ENCODE assay signal across 10 cellular contexts in genomic region chr5:158812381-158812780, GRCh38.
DNase-seq lines count a peak whose midpoint lies in the region; ATAC-seq and TF ChIP-seq lines count a peak whose summit lies in the region.
"Had no signal": no experiment of that assay in that cellular context is flagged by ENCODE, and none has a peak within 500 bp of the region (broad histone marks: within the 10 kb centered on the region; RNA-seq: fewer than 3 reads in every experiment).

No MANE protein-coding gene starts in this region.

- H4K20me1 ChIP-seq in GM23338 (replicated peaks; ENCODE audit: insufficient read depth) (no peaks in the 10 kb centered on the region), GM23248 (ENCODE audit: insufficient read depth) (no peaks in the 10 kb centered on the region)

- H3K27ac Mint-ChIP-seq in GM23338 (no peak overlapping the region), T-cell (peak overlapping the region; percentile 41 to 88)
- no peak overlapping the region for H3K27ac Mint-ChIP-seq in central memory CD8-positive, alpha-beta T cell (ENCODE audit: low read depth)
- peak overlapping the region; percentile 65 for H3K27ac Mint-ChIP-seq in stimulated activated naive CD8-positive, alpha-beta T cell treated with anti-CD3 and anti-CD28 coated beads, Interleukin-15, Interleukin-2, amounts not matched to agents 100 ng/mL and 50 ng/mL, for 24 hours

- WGBS in GM23248 (ENCODE audit: low coverage in 1 of 2, low lambda C conversion rate in 2 of 2, missing lambda C conversion rate in 2 of 2), 2 experiments, result 67 to 76% methylated on average over 6 of the region's 6 CpGs

- H3K9me3 Mint-ChIP-seq in GM23338 (peaks cover 7% of the 10 kb centered on the region), T-cell (peaks cover 2 to 12% (median 6%) of the 10 kb centered on the region in 3 donors)
- H3K9me3 Mint-ChIP-seq in central memory CD8-positive, alpha-beta T cell, result peaks cover 1% of the 10 kb centered on the region
- H3K9me3 Mint-ChIP-seq in stimulated activated naive CD8-positive, alpha-beta T cell treated with anti-CD3 and anti-CD28 coated beads, Interleukin-15, Interleukin-2, amounts not matched to agents 100 ng/mL and 50 ng/mL, for 24 hours, result no peaks in the 10 kb centered on the region

- in situ Hi-C loops in GM23248 (cut with MboI), result no loop called here

- H3K4me2 ChIP-seq in GM23338 (peak overlapping the region; percentile 54), GM23248 (ENCODE audit: unreplicated experiment) (no peak overlapping the region)

- no peaks in the 10 kb centered on the region for H3K9me3 ChIP-seq in GM23248 (ENCODE audit: low read depth)

- H3K27me3 ChIP-seq in GM23338 (ENCODE audit: insufficient read depth) (no peaks in the 10 kb centered on the region), GM23248 (replicated peaks; ENCODE audit: insufficient read depth) (no peaks in the 10 kb centered on the region)

- H3K9me2 ChIP-seq in GM23338 (ENCODE audit: insufficient read depth) (no peaks in the 10 kb centered on the region), GM23248 (ENCODE audit: insufficient read depth) (no peaks in the 10 kb centered on the region)

- H3K4me1 ChIP-seq in GM23338 (ENCODE audit: insufficient read depth) (peaks cover 18% of the 10 kb centered on the region), GM23248 (ENCODE audit: insufficient read depth) (peaks cover 14% of the 10 kb centered on the region)
- H3K4me1 ChIP-seq: parathyroid adenoma had no signal

- ATAC-seq in GM23338 (peak; percentile 60), T-cell (replicated peaks in 1 of 4) (peak; percentile 86 to 99 (median 97))
- ATAC-seq in central memory CD8-positive, alpha-beta T cell (replicated peaks; ENCODE audit: extremely low read depth, poor library complexity, severe bottlenecking), result peak; percentile 32

- CTCF ChIA-PET in GM10248 (lab: Yijun Ruan, JAX), result interaction anchor here (1.0 to 2.5 kb wide), 6 partner anchors 10 to 41 kb away, joined by 3 to 9 read pairs (median 4); no protein-coding TSS in a partner anchor
- CTCF ChIA-PET in T-cell (lab: Charles Lee), result no interaction called here

- H2AFZ ChIP-seq in GM23338 (peak overlapping the region; percentile 94), GM23248 (no peak overlapping the region)
- H2AFZ ChIP-seq: parathyroid adenoma had no signal

- H3K36me3 Mint-ChIP-seq in GM23338 (ENCODE audit: low read depth) (peaks cover 2% of the 10 kb centered on the region; the same call in 2 of the 3 replicates), T-cell (no peaks in the 10 kb centered on the region)
- peaks cover 3% of the 10 kb centered on the region for H3K36me3 Mint-ChIP-seq in central memory CD8-positive, alpha-beta T cell (ENCODE audit: insufficient read depth)
- no peaks in the 10 kb centered on the region for H3K36me3 Mint-ChIP-seq in stimulated activated naive CD8-positive, alpha-beta T cell treated with anti-CD3 and anti-CD28 coated beads, Interleukin-15, Interleukin-2, amounts not matched to agents 100 ng/mL and 50 ng/mL, for 24 hours (ENCODE audit: low read depth)
- H3K36me3 Mint-ChIP-seq: brain had no signal

- H3K4me3 ChIP-seq in GM23338 (peak overlapping the region; percentile 27; the same call in 1 of the 2 replicates), GM23248 (no peak overlapping the region)

- H3K27me3 Mint-ChIP-seq in GM23338 (ENCODE audit: insufficient read depth, low read depth, poor library complexity) (no peaks in the 10 kb centered on the region), T-cell (no peaks in the 10 kb centered on the region)
- H3K27me3 Mint-ChIP-seq in central memory CD8-positive, alpha-beta T cell, result peaks cover 16% of the 10 kb centered on the region
- H3K27me3 Mint-ChIP-seq in stimulated activated naive CD8-positive, alpha-beta T cell treated with anti-CD3 and anti-CD28 coated beads, Interleukin-15, Interleukin-2, amounts not matched to agents 100 ng/mL and 50 ng/mL, for 24 hours, result no peaks in the 10 kb centered on the region

- POLR2A ChIA-PET in GM10248 (lab: Yijun Ruan, JAX) (no interaction called here), T-cell (lab: Charles Lee) (interaction anchor here in 1 of 2 donors (0.5 to 0.6 kb wide), 2 partner anchors 281 to 1201 kb away, joined by 3 read pairs; no protein-coding TSS in a partner anchor)

- H3K27ac ChIP-seq in GM23338 (ENCODE audit: low read depth) (no peak overlapping the region), GM23248 (no peak overlapping the region)
- H3K27ac ChIP-seq: parathyroid adenoma had no signal

- H3F3A ChIP-seq in GM23338 (replicated peaks; ENCODE audit: low read depth), result no peaks in the 10 kb centered on the region
- peaks cover 13% of the 10 kb centered on the region for H3F3A ChIP-seq in GM23248 (ENCODE audit: insufficient read depth)

- no peak overlapping the region for H3K4me3 Mint-ChIP-seq in GM23338
- H3K4me3 Mint-ChIP-seq in T-cell, result peak overlapping the region in 2 of 3 donors; percentile 25 to 59
- H3K4me3 Mint-ChIP-seq in central memory CD8-positive, alpha-beta T cell, result no peak overlapping the region
- H3K4me3 Mint-ChIP-seq in stimulated activated naive CD8-positive, alpha-beta T cell treated with anti-CD3 and anti-CD28 coated beads, Interleukin-15, Interleukin-2, amounts not matched to agents 100 ng/mL and 50 ng/mL, for 24 hours, result peak overlapping the region; percentile 9
- H3K4me3 Mint-ChIP-seq: brain had no signal

- no peak overlapping the region for H3K9ac ChIP-seq in GM23248
- H3K9ac ChIP-seq: parathyroid adenoma had no signal

- H3K36me3 ChIP-seq in GM23338 (ENCODE audit: insufficient read depth) (no peaks in the 10 kb centered on the region), GM23248 (ENCODE audit: low read depth) (no peaks in the 10 kb centered on the region)

- DNase-seq in GM10248 (ENCODE audit: extremely low spot score) (peak; percentile 19), GM23338 (ENCODE audit: low spot score) (peak; percentile 44), T-cell (peak; percentile 25 to 77 (median 57)), GM23248 (no peak), medulla oblongata (ENCODE audit: extremely low spot score) (no peak), NCI-H2196 treated with DMSO at 0.1 percent for 48 hours (lab: John Stamatoyannopoulos, UW; ENCODE audit: unreplicated experiment) (no peak)
- DNase-seq in central memory CD8-positive, alpha-beta T cell (ENCODE audit: low spot score in 2 of 2), result no peak

- TF ChIP-seq CTCF in GM10248 (IDR thresholded peaks at IDR 0.05; ENCODE audit: control extremely low read depth, extremely low read depth, low read depth, missing control alignments) (no peak), GM23338 (conservative IDR thresholded peaks at IDR 0.05; ENCODE audit: low read depth in 2 of 2) (no peak)

- H3K4me1 Mint-ChIP-seq in GM23338 (peaks cover 30% of the 10 kb centered on the region), T-cell (peaks cover 32 to 39% (median 38%) of the 10 kb centered on the region in 3 donors)
- no peaks in the 10 kb centered on the region for H3K4me1 Mint-ChIP-seq in central memory CD8-positive, alpha-beta T cell
- H3K4me1 Mint-ChIP-seq in stimulated activated naive CD8-positive, alpha-beta T cell treated with anti-CD3 and anti-CD28 coated beads, Interleukin-15, Interleukin-2, amounts not matched to agents 100 ng/mL and 50 ng/mL, for 24 hours (ENCODE audit: low read depth), result peaks cover 52% of the 10 kb centered on the region

- H3K79me2 ChIP-seq in GM23338 (replicated peaks; ENCODE audit: insufficient read depth) (no peaks in the 10 kb centered on the region), GM23248 (ENCODE audit: insufficient read depth) (no peaks in the 10 kb centered on the region; the same call in 1 of the 2 replicates)
- H3K79me2 ChIP-seq: parathyroid adenoma had no signal

TF ChIP-seq in GM23338, 12 proteins besides CTCF, POLR2A, EP300 and RAD21 (continues in another document):
- TF ChIP-seq JUNB (IDR thresholded peaks at IDR 0.05; ENCODE audit: unreplicated experiment) (no peak), EZH2phosphoT487 (IDR thresholded peaks at IDR 0.05; ENCODE audit: unreplicated experiment) (no peak), ZNF114 (CRISPR knock-in tag; IDR thresholded peaks at IDR 0.05) (no peak), EZH2 (IDR thresholded peaks at IDR 0.05; ENCODE audit: low read depth, unreplicated experiment) (no peak)

Comparison
In these comparisons a context has a peak if more than half of its experiments do, and no peak if none do; other contexts are left out.
1. DNase-seq: peak in GM10248 (single experiment), GM23338 (single experiment) and T-cell (34 of 34); none in central memory CD8-positive, alpha-beta T cell (0 of 2), GM23248 (single experiment), medulla oblongata (single experiment) and NCI-H2196 treated with DMSO at 0.1 percent for 48 hours (single experiment).
2. ATAC-seq: peak in every context shown above with its lines; median percentile 97 in T-cell; 60 in GM23338; 32 in central memory CD8-positive, alpha-beta T cell.
3. H3K27ac Mint-ChIP-seq: peak in T-cell (2 of 2) and stimulated activated naive CD8-positive, alpha-beta T cell treated with anti-CD3 and anti-CD28 coated beads, Interleukin-15, Interleukin-2, amounts not matched to agents 100 ng/mL and 50 ng/mL, for 24 hours (single experiment); none in GM23338 (single experiment) and central memory CD8-positive, alpha-beta T cell (single experiment).
4. H3K4me3 Mint-ChIP-seq: peak in T-cell (2 of 3) and stimulated activated naive CD8-positive, alpha-beta T cell treated with anti-CD3 and anti-CD28 coated beads, Interleukin-15, Interleukin-2, amounts not matched to agents 100 ng/mL and 50 ng/mL, for 24 hours (single experiment); none in GM23338 (single experiment) and central memory CD8-positive, alpha-beta T cell (single experiment).